ENCODE assay signal across 8 cellular contexts in genomic region chr2:112884869-112885502, GRCh38.
DNase-seq lines count a peak whose midpoint lies in the region; ATAC-seq lines count a peak whose summit lies in the region.

No MANE protein-coding gene starts in this region.

- DNase-seq in activated gamma-delta T cell treated with Interleukin-2 at 50 U/mL for 16 hours (peak; percentile 60), activated gamma-delta T cell (lab: John Stamatoyannopoulos, UW) (no peak), SKM-1 treated with dmso at 0.1 percent for 144 hours (lab: John Stamatoyannopoulos, UW; ENCODE audit: unreplicated experiment) (peak; percentile 43), iPS DF 4.7 (ENCODE audit: extremely low read depth, low spot score) (peak; percentile 53), epidermal melanocyte (ENCODE audit: insufficient read length, low spot score) (no peak)
- DNase-seq in activated naive CD4-positive, alpha-beta T cell treated with anti-CD3 and anti-CD28 coated beads, Interleukin-2, amount 50 U/mL, for 16 hours: peak; percentile 69
- peak; percentile 77 to 80 for DNase-seq in stimulated activated CD4-positive, alpha-beta T cell treated with anti-CD3 and anti-CD28 coated beads, Interleukin-2, amount 100 ng/mL, for 48 hours

- peak; percentile 53 for ATAC-seq in HG03457 (IDR thresholded peaks at IDR 0.05; ENCODE audit: unreplicated experiment)

Comparison
In these comparisons a context has a peak if more than half of its experiments do, and no peak if none do; other contexts are left out.
1. DNase-seq: peak in activated gamma-delta T cell treated with Interleukin-2 at 50 U/mL for 16 hours (single experiment), SKM-1 treated with dmso at 0.1 percent for 144 hours (single experiment), activated naive CD4-positive, alpha-beta T cell treated with anti-CD3 and anti-CD28 coated beads, Interleukin-2, amount 50 U/mL, for 16 hours (single experiment), iPS DF 4.7 (single experiment) and stimulated activated CD4-positive, alpha-beta T cell treated with anti-CD3 and anti-CD28 coated beads, Interleukin-2, amount 100 ng/mL, for 48 hours (2 of 2); none in activated gamma-delta T cell (single experiment) and epidermal melanocyte (single experiment).